In genomic region chr2:84040281-84040680, GRCh38 we compare ENCODE assay signal across 1 cellular context.
TF ChIP-seq lines count a peak whose summit lies in the region.

No MANE protein-coding gene starts in this region.

TF ChIP-seq in GM23338, 12 proteins besides CTCF, POLR2A, EP300 and RAD21 (continued from another document):
- TF ChIP-seq ZNF462 (CRISPR knock-in tag; IDR thresholded peaks at IDR 0.05) (no peak), ZNF114 (CRISPR knock-in tag; IDR thresholded peaks at IDR 0.05) (no peak), STAT1 (IDR thresholded peaks at IDR 0.05; ENCODE audit: unreplicated experiment) (no peak), ZNF331 (CRISPR knock-in tag; IDR thresholded peaks at IDR 0.05; ENCODE audit: low read depth) (no peak), REST (IDR thresholded peaks at IDR 0.05; ENCODE audit: unreplicated experiment) (no peak), NANOG (IDR thresholded peaks at IDR 0.05; ENCODE audit: borderline replicate concordance) (no peak), EZH2 (IDR thresholded peaks at IDR 0.05; ENCODE audit: low read depth, unreplicated experiment) (no peak), POLR2AphosphoS5 (IDR thresholded peaks at IDR 0.05; ENCODE audit: low read depth) (no peak), JUNB (IDR thresholded peaks at IDR 0.05; ENCODE audit: unreplicated experiment) (no peak), CREB1 (CRISPR knock-in tag; IDR thresholded peaks at IDR 0.05; ENCODE audit: low read depth) (no peak), EZH2phosphoT487 (IDR thresholded peaks at IDR 0.05; ENCODE audit: unreplicated experiment) (no peak)
TF ChIP-seq in GM23338: peak in this region for 0.
